18 cellular contexts compared by ENCODE assay signal in genomic region chr7:49848211-49848841, GRCh38.
"Had no signal": no experiment of that assay in that cellular context is flagged by ENCODE, and none has a peak within 500 bp of the region (broad histone marks: within the 10 kb centered on the region; RNA-seq: fewer than 3 reads in every experiment).

No MANE protein-coding gene starts in this region.

- H3K36me3 Mint-ChIP-seq: activated naive CD4-positive, alpha-beta T cell treated with anti-CD3 and anti-CD28 coated beads, Interleukin-2, amount 50 U/mL, for 72 hours; naive thymus-derived CD4-positive, alpha-beta T cell had no signal

- H3K4me3 Mint-ChIP-seq: activated T-helper 1 cell treated with anti-CD3 and anti-CD28 coated beads, Interleukin-12 subunit alpha, Interleukin-12 subunit beta, Interleukin-2, Interleukin-4 antibody, amounts not matched to agents 30 ng/mL and 10 ng/mL and 1 ng/mL, durations not matched to agents 14 hours and 24 hours and 36 hours; dendritic cell treated with granulocyte-macrophage colony-stimulating factor and Interleukin-4, amounts not matched to agents 40 ng/mL and 50 ng/mL, for 4 days; naive thymus-derived CD4-positive, alpha-beta T cell; T-helper 17 cell had no signal

- H3K27me3 ChIP-seq: adrenal gland, neutrophil, pancreas, transverse colon had no signal

- H3K9me3 ChIP-seq: adrenal gland, neutrophil, pancreas, transverse colon had no signal

- H3K4me1 ChIP-seq: adrenal gland, pancreas, transverse colon had no signal

- H3K36me3 ChIP-seq: adrenal gland, neutrophil, pancreas, transverse colon had no signal

- DNase-seq: activated CD4-positive, alpha-beta T cell treated with anti-CD3 and anti-CD28 coated beads, Interleukin-2, amount 50 U/mL, for 4 hours; activated CD4-positive, CD25-positive, alpha-beta regulatory T cell treated with anti-CD3 and anti-CD28 coated beads, Interleukin-2, amount 50 U/mL, for 72 hours; activated gamma-delta T cell treated with Interleukin-2 at 50 U/mL for 16 hours; adrenal gland; effector CD8-positive, alpha-beta T cell; foreskin fibroblast; glutamatergic neuron; mesenchymal stem cell; naive thymus-derived CD4-positive, alpha-beta T cell; pancreas; stimulated activated naive CD4-positive, alpha-beta T cell treated with Interleukin-2 at 50 U/mL for 16 hours; T-helper 17 cell; transverse colon had no signal

- H3K9me3 Mint-ChIP-seq: activated naive CD4-positive, alpha-beta T cell treated with anti-CD3 and anti-CD28 coated beads, Interleukin-2, amount 50 U/mL, for 72 hours; activated T-helper 1 cell treated with anti-CD3 and anti-CD28 coated beads, Interleukin-12 subunit alpha, Interleukin-12 subunit beta, Interleukin-2, Interleukin-4 antibody, amounts not matched to agents 30 ng/mL and 10 ng/mL and 1 ng/mL, durations not matched to agents 14 hours and 24 hours and 36 hours; dendritic cell treated with granulocyte-macrophage colony-stimulating factor and Interleukin-4, amounts not matched to agents 40 ng/mL and 50 ng/mL, for 4 days; naive thymus-derived CD4-positive, alpha-beta T cell had no signal

- H3K27ac ChIP-seq: adrenal gland, neutrophil, pancreas, transverse colon, VCaP had no signal

- H3K27ac Mint-ChIP-seq: activated naive CD4-positive, alpha-beta T cell treated with anti-CD3 and anti-CD28 coated beads, Interleukin-2, amount 50 U/mL, for 72 hours; activated T-helper 1 cell treated with anti-CD3 and anti-CD28 coated beads, Interleukin-12 subunit alpha, Interleukin-12 subunit beta, Interleukin-2, Interleukin-4 antibody, amounts not matched to agents 30 ng/mL and 10 ng/mL and 1 ng/mL, durations not matched to agents 14 hours and 24 hours and 36 hours; dendritic cell treated with granulocyte-macrophage colony-stimulating factor and Interleukin-4, amounts not matched to agents 40 ng/mL and 50 ng/mL, for 4 days; naive thymus-derived CD4-positive, alpha-beta T cell; T-helper 17 cell had no signal

- ATAC-seq: activated naive CD4-positive, alpha-beta T cell treated with anti-CD3 and anti-CD28 coated beads, Interleukin-2, amount 50 U/mL, for 72 hours; naive thymus-derived CD4-positive, alpha-beta T cell; pancreas; T-helper 17 cell had no signal

- H3K4me3 ChIP-seq: adrenal gland, pancreas, transverse colon had no signal

- H3K27me3 Mint-ChIP-seq: dendritic cell treated with granulocyte-macrophage colony-stimulating factor and Interleukin-4, amounts not matched to agents 40 ng/mL and 50 ng/mL, for 4 days had no signal
